ENCODE assay signal across 2 cellular contexts in genomic region chr20:31843881-31844280, GRCh38.
TF ChIP-seq lines count a peak whose summit lies in the region.

No MANE protein-coding gene starts in this region.

TF ChIP-seq in A549, 52 proteins besides CTCF, POLR2A, EP300 and RAD21 (continued from another document):
- TF ChIP-seq TP53 (CRISPR knock-in tag; IDR thresholded peaks at IDR 0.05) (no peak), ZSCAN20 (CRISPR knock-in tag; IDR thresholded peaks at IDR 0.05) (no peak), POLR2AphosphoS2 (conservative IDR thresholded peaks at IDR 0.05; ENCODE audit: low read length) (no peak), SREBF2 (IDR thresholded peaks at IDR 0.05) (no peak)

TF ChIP-seq in SK-N-SH treated with all-trans-retinoic acid at 6 μM for 48 hours, 23 proteins besides CTCF, POLR2A, EP300 and RAD21 (continued from another document):
- TF ChIP-seq, protein P1, sequence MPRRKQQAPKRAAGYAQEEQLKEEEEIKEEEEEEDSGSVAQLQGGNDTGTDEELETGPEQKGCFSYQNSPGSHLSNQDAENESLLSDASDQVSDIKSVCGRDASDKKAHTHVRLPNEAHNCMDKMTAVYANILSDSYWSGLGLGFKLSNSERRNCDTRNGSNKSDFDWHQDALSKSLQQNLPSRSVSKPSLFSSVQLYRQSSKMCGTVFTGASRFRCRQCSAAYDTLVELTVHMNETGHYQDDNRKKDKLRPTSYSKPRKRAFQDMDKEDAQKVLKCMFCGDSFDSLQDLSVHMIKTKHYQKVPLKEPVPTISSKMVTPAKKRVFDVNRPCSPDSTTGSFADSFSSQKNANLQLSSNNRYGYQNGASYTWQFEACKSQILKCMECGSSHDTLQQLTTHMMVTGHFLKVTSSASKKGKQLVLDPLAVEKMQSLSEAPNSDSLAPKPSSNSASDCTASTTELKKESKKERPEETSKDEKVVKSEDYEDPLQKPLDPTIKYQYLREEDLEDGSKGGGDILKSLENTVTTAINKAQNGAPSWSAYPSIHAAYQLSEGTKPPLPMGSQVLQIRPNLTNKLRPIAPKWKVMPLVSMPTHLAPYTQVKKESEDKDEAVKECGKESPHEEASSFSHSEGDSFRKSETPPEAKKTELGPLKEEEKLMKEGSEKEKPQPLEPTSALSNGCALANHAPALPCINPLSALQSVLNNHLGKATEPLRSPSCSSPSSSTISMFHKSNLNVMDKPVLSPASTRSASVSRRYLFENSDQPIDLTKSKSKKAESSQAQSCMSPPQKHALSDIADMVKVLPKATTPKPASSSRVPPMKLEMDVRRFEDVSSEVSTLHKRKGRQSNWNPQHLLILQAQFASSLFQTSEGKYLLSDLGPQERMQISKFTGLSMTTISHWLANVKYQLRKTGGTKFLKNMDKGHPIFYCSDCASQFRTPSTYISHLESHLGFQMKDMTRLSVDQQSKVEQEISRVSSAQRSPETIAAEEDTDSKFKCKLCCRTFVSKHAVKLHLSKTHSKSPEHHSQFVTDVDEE (CRISPR knock-in tag; IDR thresholded peaks at IDR 0.05): peak; percentile 58; the same call in 1 of the 2 replicates
